In the genomic region with DNA sequence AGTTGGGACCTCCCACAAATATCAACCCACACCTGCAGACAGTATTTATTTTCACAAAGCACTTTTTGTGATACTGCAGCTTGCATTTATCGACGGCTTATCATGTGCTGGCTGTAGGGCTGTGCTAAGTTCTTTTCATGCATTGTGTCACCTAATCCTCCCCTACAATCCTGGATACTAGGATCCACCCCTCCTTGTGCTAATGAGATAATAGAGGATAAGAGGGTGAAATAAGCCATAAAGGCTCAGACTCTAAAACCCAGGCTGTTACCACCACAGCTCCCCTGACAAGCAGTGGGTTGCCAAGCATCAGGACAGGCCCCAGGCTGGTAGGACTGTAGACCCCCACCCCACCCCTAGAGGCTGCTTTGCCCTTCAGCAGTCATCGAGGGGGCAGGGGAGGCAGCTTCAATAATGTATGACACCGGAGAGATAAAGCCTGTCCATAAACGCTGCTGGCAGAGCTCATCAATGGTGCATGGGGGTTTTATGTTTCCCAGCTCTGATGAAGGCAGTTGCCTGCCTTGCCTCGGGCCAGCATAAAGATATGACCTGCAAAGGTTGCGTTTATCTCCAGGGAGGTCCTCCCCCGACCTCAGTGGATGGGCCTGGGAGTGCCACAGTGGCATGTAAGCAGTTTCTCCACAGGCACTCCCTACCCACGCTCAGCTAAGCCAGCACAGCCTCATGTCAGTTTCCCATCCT, we compare ENCODE assay signal across 20 cellular contexts.
"Had no signal": no experiment of that assay in that cellular context is flagged by ENCODE, and none has a peak within 500 bp of the region (broad histone marks: within the 10 kb centered on the region; RNA-seq: fewer than 3 reads in every experiment).

No MANE protein-coding gene starts in this region.

- H3K27ac Mint-ChIP-seq: activated CD8-positive, alpha-beta T cell treated with anti-CD3 and anti-CD28 coated beads for 36 hours; activated naive CD8-positive, alpha-beta T cell; activated T-cell treated with anti-CD3 and anti-CD28 coated beads, Interleukin-2, amount 50 U/mL, for 72 hours had no signal

- H3K9me3 Mint-ChIP-seq: activated T-cell treated with anti-CD3 and anti-CD28 coated beads, Interleukin-2, amount 50 U/mL, for 72 hours had no signal

- H3K9me3 ChIP-seq: pancreas had no signal

- H3K36me3 ChIP-seq: lower lobe of right lung, pancreas, sigmoid colon had no signal

- DNase-seq: activated CD4-positive, alpha-beta T cell treated with anti-CD3 and anti-CD28 coated beads for 48 hours; activated CD8-positive, alpha-beta memory T cell treated with anti-CD3 and anti-CD28 coated beads, Interleukin-2, amount 50 U/mL, for 48 hours; activated CD8-positive, alpha-beta T cell treated with anti-CD3 and anti-CD28 coated beads for 36 hours; activated gamma-delta T cell treated with Interleukin-2 at 50 U/mL for 16 hours; activated T-cell treated with anti-CD3 and anti-CD28 coated beads, Interleukin-2, amount 50 U/mL, for 72 hours; amygdala; central memory CD4-positive, alpha-beta T cell; cortex of kidney; effector memory CD4-positive, alpha-beta T cell; foreskin keratinocyte; head of caudate nucleus; left cardiac atrium; lower lobe of right lung; midbrain; sigmoid colon; stimulated activated CD4-positive, alpha-beta T cell treated with anti-CD3 and anti-CD28 coated beads, Interleukin-1b, Interleukin-23, amount 100 ng/mL, for 48 hours; T-helper 1 cell had no signal

- H3K27me3 ChIP-seq: foreskin keratinocyte had no signal

- H3K4me3 Mint-ChIP-seq: activated CD8-positive, alpha-beta T cell treated with anti-CD3 and anti-CD28 coated beads for 36 hours; activated naive CD8-positive, alpha-beta T cell; activated T-cell treated with anti-CD3 and anti-CD28 coated beads, Interleukin-2, amount 50 U/mL, for 72 hours; brain had no signal

- H3K4me3 ChIP-seq: lower lobe of right lung, pancreas, sigmoid colon had no signal

- H3K4me1 ChIP-seq: foreskin keratinocyte, lower lobe of right lung, pancreas, sigmoid colon had no signal

- H3K27ac ChIP-seq: foreskin keratinocyte, lower lobe of right lung, pancreas, sigmoid colon had no signal

- ATAC-seq: activated CD8-positive, alpha-beta T cell treated with anti-CD3 and anti-CD28 coated beads for 36 hours; activated T-cell treated with anti-CD3 and anti-CD28 coated beads, Interleukin-2, amount 50 U/mL, for 72 hours; foreskin keratinocyte; left cardiac atrium; lower lobe of right lung; pancreas had no signal

- H3K36me3 Mint-ChIP-seq: activated naive CD8-positive, alpha-beta T cell; brain had no signal
